Comparison of ENCODE assay signal across 9 cellular contexts in genomic region chr15:90413411-90414379, GRCh38. TPM values are rescaled to one million over a fixed set of nuclear protein-coding genes. Genes with fewer than 3 reads are reported as not detected.
DNase-seq lines count a peak whose midpoint lies in the region; ATAC-seq and TF ChIP-seq lines count a peak whose summit lies in the region.
"Had no signal": no experiment of that assay in that cellular context is flagged by ENCODE, and none has a peak within 500 bp of the region (broad histone marks: within the 10 kb centered on the region; RNA-seq: fewer than 3 reads in every experiment).

No MANE protein-coding gene starts in this region.

- H3K36me3 Mint-ChIP-seq in activated B cell treated with CpG ODN at 0.5 μM for 24 hours (ENCODE audit: low read depth) = peaks cover 24% of the 10 kb centered on the region

- H3K4me3 ChIP-seq in HUES6 (ENCODE audit: low read depth, low read length) (peak overlapping the region; percentile 29; the same call in 1 of the 2 replicates), skin epidermis (peak overlapping the region in 2 of 7 experiments; percentile 9 to 15), Peyer's patch (no peak overlapping the region)

- H3K9me3 ChIP-seq in HUES6 (ENCODE audit: control insufficient read depth, insufficient read depth, low read depth, low read length) (no peaks in the 10 kb centered on the region), Peyer's patch (no peaks in the 10 kb centered on the region)

- TF ChIP-seq CTCF in activated B cell treated with CpG ODN at 0.5 μM for 24 hours (IDR thresholded peaks at IDR 0.05) (no peak), foreskin keratinocyte (conservative IDR thresholded peaks at IDR 0.05) (no peak), Peyer's patch (IDR thresholded peaks at IDR 0.05) (no peak)

- H3K27me3 ChIP-seq in HUES6 (ENCODE audit: control insufficient read depth, insufficient read depth, low read length) (no peaks in the 10 kb centered on the region), foreskin keratinocyte (no peaks in the 10 kb centered on the region), Peyer's patch (no peaks in the 10 kb centered on the region)

- intact Hi-C loops in activated B cell treated with CpG ODN at 0.5 μM for 24 hours (cut with micrococcal nuclease) = no loop called here

- H3K36me3 ChIP-seq in HUES6 (ENCODE audit: control insufficient read depth, insufficient read depth, low read length) (no peaks in the 10 kb centered on the region), Peyer's patch (no peaks in the 10 kb centered on the region)

- H3K9ac ChIP-seq in HUES6 (ENCODE audit: low read length) = peak overlapping the region; percentile 61

- no peaks in the 10 kb centered on the region for H3K27me3 Mint-ChIP-seq in activated B cell treated with CpG ODN at 0.5 μM for 24 hours

- CTCF ChIA-PET in activated B cell treated with CpG ODN at 0.5 μM for 24 hours (lab: Charles Lee) = no interaction called here

- POLR2A ChIA-PET in activated B cell treated with CpG ODN at 0.5 μM for 24 hours (lab: Charles Lee) = interaction anchor here (0.6 to 2.0 kb wide), 2 partner anchors 16 to 25 kb away, joined by 7 to 15 read pairs; partner anchors contain the start of gene IQGAP1

- H3K4me1 ChIP-seq in HUES6 (ENCODE audit: control insufficient read depth, insufficient read depth, low read length) (peaks cover 45% of the 10 kb centered on the region), foreskin keratinocyte (peaks cover 41% of the 10 kb centered on the region), Peyer's patch (peaks cover 0 to 38% (median 9%) of the 10 kb centered on the region in 4 donors)

- H3K4me1 Mint-ChIP-seq in activated B cell treated with CpG ODN at 0.5 μM for 24 hours = peaks cover 70% of the 10 kb centered on the region

- TF ChIP-seq POLR2A in Peyer's patch (IDR thresholded peaks at IDR 0.05) = no peak

- H3K27ac ChIP-seq in HUES6 (ENCODE audit: low read depth, low read length) (peak overlapping the region; percentile 84), foreskin keratinocyte (peak overlapping the region; percentile 28), skin epidermis (peak overlapping the region in 20 of 21 experiments; percentile 11 to 87 (median 72)), Peyer's patch (peak overlapping the region in 2 of 4 donors; percentile 46 to 61)

- peaks cover 2% of the 10 kb centered on the region for H3K9me3 Mint-ChIP-seq in activated B cell treated with CpG ODN at 0.5 μM for 24 hours

- H3K27ac Mint-ChIP-seq in activated B cell treated with CpG ODN at 0.5 μM for 24 hours = no peak overlapping the region

- ATAC-seq in activated B cell treated with CpG ODN at 0.5 μM for 24 hours (ENCODE audit: low read depth) (no peak), foreskin keratinocyte (peak; percentile 6), GM19023 (IDR thresholded peaks at IDR 0.05; ENCODE audit: unreplicated experiment) (no peak), HG02610 (IDR thresholded peaks at IDR 0.05; ENCODE audit: unreplicated experiment) (no peak)

- peak overlapping the region; percentile 46 for H3K4me3 Mint-ChIP-seq in activated B cell treated with CpG ODN at 0.5 μM for 24 hours

- DNase-seq in activated B cell treated with CpG ODN at 0.5 μM for 24 hours (no peak), foreskin keratinocyte (peak in 1 of 2 donors; percentile 18), Peyer's patch (no peak)
- DNase-seq in stimulated activated CD8-positive, alpha-beta memory T cell treated with anti-CD3 and anti-CD28 coated beads, Interleukin-4, amount 100 ng/mL, for 48 hours = no peak
- DNase-seq: RPMI8226 had no signal

RNA-seq across cellular contexts. Expression of gene IQGAP1, which starts 25.7 kb away (rescaled TPM):
- 187 and 227 TPM in 2 replicates for total RNA-seq in activated B cell treated with CpG ODN at 0.5 μM for 24 hours
- 268 and 290 TPM in 2 replicates for total RNA-seq in foreskin keratinocyte
- 99.5 and 102 TPM in 2 replicates for polyA plus RNA-seq in foreskin keratinocyte
- 100 to 1,000 TPM; 162 to 334 (median 168) TPM for total RNA-seq in Peyer's patch
